8 cellular contexts compared by ENCODE assay signal in the genomic region with DNA sequence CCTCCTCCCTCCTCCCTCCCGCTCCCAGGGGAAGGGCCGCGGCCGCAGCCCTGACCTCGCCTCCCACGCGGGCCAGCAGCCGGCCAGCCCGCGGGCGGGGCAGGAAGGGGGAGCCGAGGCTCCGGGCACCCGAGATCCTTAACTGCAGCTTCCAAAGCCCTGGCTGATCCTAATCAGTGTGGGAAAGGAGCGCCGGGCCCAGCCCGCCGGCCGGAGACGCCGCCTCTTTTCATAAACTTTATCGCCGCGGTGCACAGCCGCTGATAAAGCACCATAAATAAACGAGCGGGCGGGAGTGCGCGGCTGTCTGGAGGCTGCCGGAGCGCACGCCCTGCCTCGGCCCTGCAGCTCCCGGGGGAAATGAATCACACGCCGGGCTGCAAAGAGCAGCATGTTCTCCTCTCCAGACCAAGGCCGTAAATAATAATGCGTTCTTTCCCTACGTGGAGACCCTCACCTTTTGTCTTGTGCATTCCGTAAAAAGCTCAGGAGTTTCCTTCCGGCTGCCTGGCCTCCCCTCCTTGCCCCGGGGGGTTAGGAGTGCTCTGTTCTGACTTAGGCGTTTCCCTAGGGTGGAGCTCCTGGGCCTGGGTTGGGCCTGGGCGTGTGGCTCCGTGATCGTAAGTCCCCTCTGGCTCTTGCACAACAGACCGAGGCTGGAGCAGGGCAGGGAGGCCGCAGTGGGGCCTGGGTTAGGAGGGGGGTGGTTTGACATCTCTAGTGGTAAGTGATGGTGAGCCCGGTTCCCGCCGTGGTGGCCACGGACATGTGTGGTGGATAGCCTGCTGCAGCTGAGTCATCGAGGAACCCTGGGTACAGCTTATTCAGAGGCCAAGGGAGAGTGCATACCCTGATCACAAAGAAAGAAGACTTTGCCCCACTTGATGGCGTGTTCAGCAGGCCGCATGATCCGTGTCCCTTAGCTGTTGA.
DNase-seq lines count a peak whose midpoint lies in the region; ATAC-seq and TF ChIP-seq lines count a peak whose summit lies in the region.

No MANE protein-coding gene starts in this region.

- intact Hi-C loops in esophagus muscularis mucosa (cut with DNase I): loop anchor here (2.0 to 10.0 kb wide), 4 partner anchors 59 to 311 kb away; no protein-coding TSS in a partner anchor

- H3K4me3 ChIP-seq in esophagus muscularis mucosa: peak overlapping the region; percentile 54 to 58 (median 56)
- peak overlapping the region; percentile 56 to 71 for H3K4me3 ChIP-seq in stomach smooth muscle (ENCODE audit: low read length in 2 of 2)

- no peaks in the 10 kb centered on the region for H3K36me3 ChIP-seq in esophagus muscularis mucosa
- no peaks in the 10 kb centered on the region for H3K36me3 ChIP-seq in stomach smooth muscle (ENCODE audit: control insufficient read depth in 2 of 2, insufficient read depth in 2 of 2, low read length in 2 of 2)

- ATAC-seq in HG02588 (IDR thresholded peaks at IDR 0.05; ENCODE audit: unreplicated experiment) (peak; percentile 67), WTC11 (peak; percentile 70)

- no peaks in the 10 kb centered on the region for H3K36me3 Mint-ChIP-seq in WTC11

- TF ChIP-seq POLR2A in esophagus muscularis mucosa (IDR thresholded peaks at IDR 0.05; ENCODE audit: low read depth): no peak

- H3K9me3 ChIP-seq in esophagus muscularis mucosa: no peaks in the 10 kb centered on the region
- H3K9me3 ChIP-seq in stomach smooth muscle (ENCODE audit: control insufficient read depth in 2 of 2, low read length in 2 of 2): no peaks in the 10 kb centered on the region

- POLR2A ChIA-PET in WTC11 (lab: Charles Lee): interaction anchor here (0.6 to 1.3 kb wide), 4 partner anchors 129 to 223 kb away, joined by 3 read pairs; no protein-coding TSS in a partner anchor

- H3K27me3 ChIP-seq in esophagus muscularis mucosa (no peaks in the 10 kb centered on the region), stomach smooth muscle (ENCODE audit: control insufficient read depth in 1 of 2, insufficient read depth in 2 of 2, low read length in 2 of 2) (no peaks in the 10 kb centered on the region)

- H3K4me3 Mint-ChIP-seq in WTC11: peak overlapping the region; percentile 73

- peaks cover 56% of the 10 kb centered on the region for H3K27me3 Mint-ChIP-seq in WTC11 (ENCODE audit: low read depth)

- H3K27ac ChIP-seq in esophagus muscularis mucosa (replicated peaks in 1 of 4): peak overlapping the region; percentile 75 to 82 (median 76)
- H3K27ac ChIP-seq in stomach smooth muscle (ENCODE audit: low read length): peak overlapping the region; percentile 41

- no peaks in the 10 kb centered on the region for H3K9me3 Mint-ChIP-seq in WTC11

- TF ChIP-seq EP300 in esophagus muscularis mucosa (IDR thresholded peaks at IDR 0.05): no peak

- peak; percentile 5 for DNase-seq in activated CD4-positive, alpha-beta T cell treated with anti-CD3 and anti-CD28 coated beads for 24 hours (ENCODE audit: low read depth in 2 of 2)
- DNase-seq in activated CD4-positive, alpha-beta T cell treated with anti-CD3 and anti-CD28 coated beads for 1 hour: no peak
- DNase-seq in NCI-H1436 treated with DMSO at 0.1 percent for 48 hours (lab: John Stamatoyannopoulos, UW): peak; percentile 67
- DNase-seq in WTC11 (ENCODE audit: low spot score): peak; percentile 38
- peak; percentile 97 for DNase-seq in esophagus muscularis mucosa (ENCODE audit: extremely low spot score)
- DNase-seq in mucosa of gallbladder (ENCODE audit: low spot score): peak; percentile 87

- H3K9ac ChIP-seq in stomach smooth muscle (ENCODE audit: low read length in 2 of 2): peak overlapping the region; percentile 46 to 47

- CTCF ChIA-PET in WTC11 (lab: Charles Lee): interaction anchor here (0.8 to 2.2 kb wide), 6 partner anchors 33 to 312 kb away, joined by 3 to 9 read pairs (median 4); no protein-coding TSS in a partner anchor

- peaks cover 50% of the 10 kb centered on the region for H3K4me1 Mint-ChIP-seq in WTC11

- no peak overlapping the region; the same call in 1 of the 2 replicates for H3K27ac Mint-ChIP-seq in WTC11

- no peak for TF ChIP-seq CTCF in WTC11 (IDR thresholded peaks at IDR 0.05)
- TF ChIP-seq CTCF in esophagus muscularis mucosa (IDR thresholded peaks at IDR 0.05): no peak

- 10% methylated on average over 53 of the region's 57 CpGs for WGBS in esophagus muscularis mucosa

- H3K4me1 ChIP-seq in esophagus muscularis mucosa (peaks cover 23 to 38% (median 32%) of the 10 kb centered on the region in 4 donors), stomach smooth muscle (ENCODE audit: control insufficient read depth, insufficient read depth, low read length) (peaks cover 9% of the 10 kb centered on the region)

TF ChIP-seq in WTC11, 78 proteins besides CTCF, POLR2A, EP300 and RAD21 (continues in another document):
- TF ChIP-seq TEAD1 (CRISPR knock-in tag; IDR thresholded peaks at IDR 0.05): no peak
- TF ChIP-seq MXD4 (CRISPR knock-in tag; IDR thresholded peaks at IDR 0.05; ENCODE audit: borderline replicate concordance): no peak
- TF ChIP-seq ZNF317 (CRISPR knock-in tag; IDR thresholded peaks at IDR 0.05; ENCODE audit: borderline replicate concordance, low read depth): no peak
- TF ChIP-seq CREM (CRISPR knock-in tag; IDR thresholded peaks at IDR 0.05): 0 out of 2 replicates have a peak, but pooled peaks have one; percentile 23
- no peak for TF ChIP-seq ZNF396 (CRISPR knock-in tag; IDR thresholded peaks at IDR 0.05; ENCODE audit: borderline replicate concordance)
- 0 out of 2 replicates have a peak, but pooled peaks have one; percentile 11 for TF ChIP-seq ZNF121 (CRISPR knock-in tag; IDR thresholded peaks at IDR 0.05)
- TF ChIP-seq, protein P1, sequence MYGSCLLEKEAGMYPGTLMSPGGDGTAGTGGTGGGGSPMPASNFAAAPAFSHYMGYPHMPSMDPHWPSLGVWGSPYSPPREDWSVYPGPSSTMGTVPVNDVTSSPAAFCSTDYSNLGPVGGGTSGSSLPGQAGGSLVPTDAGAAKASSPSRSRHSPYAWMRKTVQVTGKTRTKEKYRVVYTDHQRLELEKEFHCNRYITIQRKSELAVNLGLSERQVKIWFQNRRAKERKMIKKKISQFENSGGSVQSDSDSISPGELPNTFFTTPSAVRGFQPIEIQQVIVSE (CRISPR knock-in tag; IDR thresholded peaks at IDR 0.05; ENCODE audit: borderline replicate concordance): no peak
- TF ChIP-seq MAX (CRISPR knock-in tag; IDR thresholded peaks at IDR 0.05): peak; percentile 37; the same call in 1 of the 2 replicates
- TF ChIP-seq, protein P2, sequence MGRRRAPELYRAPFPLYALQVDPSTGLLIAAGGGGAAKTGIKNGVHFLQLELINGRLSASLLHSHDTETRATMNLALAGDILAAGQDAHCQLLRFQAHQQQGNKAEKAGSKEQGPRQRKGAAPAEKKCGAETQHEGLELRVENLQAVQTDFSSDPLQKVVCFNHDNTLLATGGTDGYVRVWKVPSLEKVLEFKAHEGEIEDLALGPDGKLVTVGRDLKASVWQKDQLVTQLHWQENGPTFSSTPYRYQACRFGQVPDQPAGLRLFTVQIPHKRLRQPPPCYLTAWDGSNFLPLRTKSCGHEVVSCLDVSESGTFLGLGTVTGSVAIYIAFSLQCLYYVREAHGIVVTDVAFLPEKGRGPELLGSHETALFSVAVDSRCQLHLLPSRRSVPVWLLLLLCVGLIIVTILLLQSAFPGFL (CRISPR knock-in tag; IDR thresholded peaks at IDR 0.05; ENCODE audit: borderline replicate concordance): no peak
- TF ChIP-seq IRF1 (CRISPR knock-in tag; IDR thresholded peaks at IDR 0.05): 0 out of 2 replicates have a peak, but pooled peaks have one; percentile 56
- TF ChIP-seq, protein P3, sequence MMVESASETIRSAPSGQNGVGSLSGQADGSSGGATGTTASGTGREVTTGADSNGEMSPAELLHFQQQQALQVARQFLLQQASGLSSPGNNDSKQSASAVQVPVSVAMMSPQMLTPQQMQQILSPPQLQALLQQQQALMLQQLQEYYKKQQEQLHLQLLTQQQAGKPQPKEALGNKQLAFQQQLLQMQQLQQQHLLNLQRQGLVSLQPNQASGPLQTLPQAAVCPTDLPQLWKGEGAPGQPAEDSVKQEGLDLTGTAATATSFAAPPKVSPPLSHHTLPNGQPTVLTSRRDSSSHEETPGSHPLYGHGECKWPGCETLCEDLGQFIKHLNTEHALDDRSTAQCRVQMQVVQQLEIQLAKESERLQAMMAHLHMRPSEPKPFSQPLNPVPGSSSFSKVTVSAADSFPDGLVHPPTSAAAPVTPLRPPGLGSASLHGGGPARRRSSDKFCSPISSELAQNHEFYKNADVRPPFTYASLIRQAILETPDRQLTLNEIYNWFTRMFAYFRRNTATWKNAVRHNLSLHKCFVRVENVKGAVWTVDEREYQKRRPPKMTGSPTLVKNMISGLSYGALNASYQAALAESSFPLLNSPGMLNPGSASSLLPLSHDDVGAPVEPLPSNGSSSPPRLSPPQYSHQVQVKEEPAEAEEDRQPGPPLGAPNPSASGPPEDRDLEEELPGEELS (CRISPR knock-in tag; IDR thresholded peaks at IDR 0.05): peak; percentile 64; the same call in 1 of the 2 replicates
- TF ChIP-seq ETV6 (CRISPR knock-in tag; IDR thresholded peaks at IDR 0.05): peak; percentile 64; the same call in 1 of the 2 replicates
